ENCODE assay signal across 8 cellular contexts in genomic region chr19:53432088-53432661, GRCh38. TPM values are rescaled to one million over a fixed set of nuclear protein-coding genes. Genes with fewer than 3 reads are reported as not detected.
A peak's percentile ranks its signal among the peaks of the same experiment; 100 is the strongest.
DNase-seq lines count a peak whose midpoint lies in the region; ATAC-seq and TF ChIP-seq lines count a peak whose summit lies in the region.

No MANE protein-coding gene starts in this region.

- no peaks in the 10 kb centered on the region for H3K4me1 ChIP-seq in colonic mucosa
- peaks cover 14% of the 10 kb centered on the region for H3K4me1 ChIP-seq in lower lobe of right lung
- peaks cover 7% of the 10 kb centered on the region for H3K4me1 ChIP-seq in stomach smooth muscle (ENCODE audit: control insufficient read depth, insufficient read depth, low read length)

- intact Hi-C loops in colonic mucosa (cut with DNase I) (no loop called here), lower lobe of right lung (cut with DNase I) (no loop called here)

- H3K36me3 ChIP-seq in colonic mucosa (peaks cover 3% of the 10 kb centered on the region), lower lobe of right lung (peaks cover 16% of the 10 kb centered on the region), stomach smooth muscle (ENCODE audit: control insufficient read depth in 2 of 2, insufficient read depth in 2 of 2, low read length in 2 of 2) (no peaks in the 10 kb centered on the region)

- H3K27ac ChIP-seq in RWPE1: peak overlapping the region; percentile 80
- peak overlapping the region; percentile 66 for H3K27ac ChIP-seq in colonic mucosa
- H3K27ac ChIP-seq in lower lobe of right lung: peak overlapping the region; percentile 85
- no peak overlapping the region for H3K27ac ChIP-seq in stomach smooth muscle (ENCODE audit: low read length)

- TF ChIP-seq CTCF in RWPE1 (conservative IDR thresholded peaks at IDR 0.05; ENCODE audit: low read depth) (no peak), colonic mucosa (IDR thresholded peaks at IDR 0.05) (no peak), lower lobe of right lung (IDR thresholded peaks at IDR 0.05) (no peak)

- POLR2A ChIA-PET in RWPE1 (lab: Yijun Ruan, JAX; ENCODE audit: low non-redundant PET): interaction anchor here (0.7 to 1.0 kb wide), 2 partner anchors 19 to 1228 kb away, joined by 3 read pairs; no protein-coding TSS in a partner anchor

- H3K4me3 ChIP-seq in colonic mucosa: peak overlapping the region; percentile 74
- H3K4me3 ChIP-seq in lower lobe of right lung: peak overlapping the region; percentile 85
- peak overlapping the region; percentile 61 to 86 for H3K4me3 ChIP-seq in stomach smooth muscle (ENCODE audit: low read length in 2 of 2)

- peak; percentile 2 to 5 for DNase-seq in activated CD4-positive, alpha-beta T cell treated with anti-CD3 and anti-CD28 coated beads for 24 hours (ENCODE audit: low read depth in 2 of 2)
- no peak for DNase-seq in activated CD4-positive, alpha-beta T cell treated with anti-CD3 and anti-CD28 coated beads, Interleukin-2, amount 50 U/mL, for 48 hours
- DNase-seq in RWPE1 (ENCODE audit: low spot score): peak; percentile 3
- no peak for DNase-seq in colonic mucosa
- peak; percentile 54 for DNase-seq in lower lobe of right lung
- no peak for DNase-seq in superior temporal gyrus (ENCODE audit: extremely low spot score)

- H3K27me3 ChIP-seq in colonic mucosa: no peaks in the 10 kb centered on the region
- no peaks in the 10 kb centered on the region for H3K27me3 ChIP-seq in lower lobe of right lung (ENCODE audit: low read depth)
- no peaks in the 10 kb centered on the region for H3K27me3 ChIP-seq in stomach smooth muscle (ENCODE audit: control insufficient read depth in 1 of 2, insufficient read depth in 2 of 2, low read length in 2 of 2)

- CTCF ChIA-PET in RWPE1 (lab: Yijun Ruan, JAX): interaction anchor here (0.6 kb wide), 1 partner anchor 53 kb away, joined by 3 read pairs; no protein-coding TSS in a partner anchor

- no peaks in the 10 kb centered on the region for H3K9me3 ChIP-seq in colonic mucosa
- no peaks in the 10 kb centered on the region for H3K9me3 ChIP-seq in lower lobe of right lung
- H3K9me3 ChIP-seq in stomach smooth muscle (ENCODE audit: control insufficient read depth in 2 of 2, low read length in 2 of 2): no peaks in the 10 kb centered on the region

- H3K9ac ChIP-seq in colonic mucosa (ENCODE audit: low read depth in 2 of 2, low read length in 2 of 2): peak overlapping the region; percentile 70 to 78
- H3K9ac ChIP-seq in stomach smooth muscle (ENCODE audit: low read length in 2 of 2): peak overlapping the region; percentile 74 to 80

- peak; percentile 16 for ATAC-seq in HG02973 (IDR thresholded peaks at IDR 0.05; ENCODE audit: unreplicated experiment)
- ATAC-seq in lower lobe of right lung: peak; percentile 57 to 62

RNA-seq across cellular contexts. Expression of gene ZNF761, which starts 0.4 kb away (rescaled TPM):
- total RNA-seq in colonic mucosa (10 to 100 TPM in 1 of 2 donors, 1 to 10 TPM in 1; 5.6 to 10.1 TPM), lower lobe of right lung (14.7 TPM)

RNA-seq across cellular contexts. Expression of gene ZNF813, which starts 35.4 kb away (rescaled TPM):
- 1 to 10 TPM; 3.6 to 4.9 TPM for total RNA-seq in colonic mucosa
- 5.3 TPM for total RNA-seq in lower lobe of right lung

RNA-seq across cellular contexts. Expression of gene ZNF765, which starts 37.2 kb away (rescaled TPM):
- total RNA-seq in colonic mucosa (10 to 100 TPM in 1 of 2 donors, 1 to 10 TPM in 1; 8.2 to 10.7 TPM), lower lobe of right lung (16.2 TPM)

Comparison
In these comparisons a context has a peak if more than half of its experiments do, and no peak if none do; other contexts are left out.
1. DNase-seq: peak in activated CD4-positive, alpha-beta T cell treated with anti-CD3 and anti-CD28 coated beads for 24 hours (2 of 2), RWPE1 (single experiment) and lower lobe of right lung (single experiment); none in activated CD4-positive, alpha-beta T cell treated with anti-CD3 and anti-CD28 coated beads, Interleukin-2, amount 50 U/mL, for 48 hours (0 of 2), colonic mucosa (single experiment) and superior temporal gyrus (single experiment).
2. Peak in every context shown above with its lines, with median percentiles within 50 percentile points of each other: H3K4me3 ChIP-seq.